ENCODE assay signal across 18 cellular contexts in the genomic region with DNA sequence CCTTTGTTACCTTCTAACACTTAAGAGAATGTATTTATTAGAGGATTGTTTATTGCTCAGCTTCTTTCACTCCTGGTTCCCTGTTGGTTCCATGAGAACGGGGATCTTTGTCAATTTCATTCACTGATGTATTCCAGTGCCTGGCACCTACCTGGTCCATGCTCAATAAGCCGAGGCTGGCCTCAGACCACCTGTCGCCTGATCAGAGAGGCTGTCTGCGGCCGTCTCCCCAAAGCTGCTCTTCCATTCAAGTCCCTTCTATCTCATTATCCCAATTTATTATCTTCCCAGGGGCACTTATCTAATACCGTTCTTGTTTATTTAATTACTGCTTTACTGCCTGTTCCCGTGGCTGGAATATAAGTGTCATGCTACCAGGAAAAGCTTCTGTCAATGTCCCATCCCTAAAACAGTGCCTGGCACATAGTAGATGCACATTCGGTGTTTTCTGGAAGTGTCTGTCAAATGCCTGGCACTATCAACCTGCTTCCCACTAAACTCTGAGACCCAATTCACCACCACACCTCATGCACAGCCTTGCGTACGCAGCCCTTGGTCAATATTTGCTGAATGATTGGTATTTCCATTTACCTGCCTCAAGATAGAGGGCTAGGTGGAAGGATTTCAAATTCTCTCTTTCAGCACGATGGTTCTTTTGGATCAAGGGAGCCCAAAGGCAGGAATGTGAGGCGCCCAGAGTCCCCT.
"Had no signal": no experiment of that assay in that cellular context is flagged by ENCODE, and none has a peak within 500 bp of the region (broad histone marks: within the 10 kb centered on the region; RNA-seq: fewer than 3 reads in every experiment).

No MANE protein-coding gene starts in this region.

- H3K27me3 ChIP-seq: brain microvascular endothelial cell, suprapubic skin, transverse colon had no signal

- H3K4me3 Mint-ChIP-seq: central memory CD8-positive, alpha-beta T cell; nephron progenitor cell; T-helper 1 cell treated with Interleukin-12 subunit alpha and Interleukin-12 subunit beta and Interleukin-4 antibody, amounts not matched to agents 30 μg/mL and 1 μg/mL, for 36 hours had no signal

- ATAC-seq: left ventricle myocardium superior; stimulated activated naive CD8-positive, alpha-beta T cell treated with anti-CD3 and anti-CD28 coated beads, Interleukin-15, Interleukin-2, amounts not matched to agents 100 U/mL and 50 U/mL, for 24 hours had no signal

- DNase-seq: activated CD4-positive, alpha-beta T cell treated with anti-CD3 and anti-CD28 coated beads for 1 hour; activated CD8-positive, alpha-beta memory T cell treated with anti-CD3 and anti-CD28 coated beads for 24 hours; activated CD8-positive, alpha-beta memory T cell treated with anti-CD3 and anti-CD28 coated beads, Interleukin-2, amount 50 U/mL, for 48 hours; activated effector memory CD4-positive, alpha-beta T cell treated with anti-CD3 and anti-CD28 coated beads, Interleukin-2, amount 50 U/mL, for 16 hours; activated naive CD4-positive, alpha-beta T cell treated with anti-CD3 and anti-CD28 coated beads, Interleukin-2, amount 50 U/mL, for 16 hours; activated T-cell treated with anti-CD3 and anti-CD28 coated beads, Interleukin-2, amount 50 U/mL, for 48 hours; aorta; brain microvascular endothelial cell; foreskin melanocyte; left ventricle myocardium superior; mesenchymal stem cell; nephron progenitor cell; stimulated activated naive CD8-positive, alpha-beta T cell treated with anti-CD3 and anti-CD28 coated beads, Interleukin-15, Interleukin-2, amounts not matched to agents 100 U/mL and 50 U/mL, for 24 hours; transverse colon had no signal

- H3K27ac Mint-ChIP-seq: T-helper 1 cell treated with Interleukin-12 subunit alpha and Interleukin-12 subunit beta and Interleukin-4 antibody, amounts not matched to agents 30 μg/mL and 1 μg/mL, for 36 hours had no signal

- H3K4me3 ChIP-seq: coronary artery, suprapubic skin, transverse colon had no signal

- H3K4me1 ChIP-seq: suprapubic skin had no signal

- H3K9me3 ChIP-seq: suprapubic skin, transverse colon had no signal

- H3K36me3 ChIP-seq: brain microvascular endothelial cell, suprapubic skin, transverse colon had no signal

- H3K4me1 Mint-ChIP-seq: central memory CD8-positive, alpha-beta T cell had no signal

- H3K9me3 Mint-ChIP-seq: central memory CD8-positive, alpha-beta T cell had no signal

- H3K27ac ChIP-seq: brain microvascular endothelial cell, coronary artery, suprapubic skin had no signal
